1 cellular context compared by ENCODE assay signal in the genomic region with DNA sequence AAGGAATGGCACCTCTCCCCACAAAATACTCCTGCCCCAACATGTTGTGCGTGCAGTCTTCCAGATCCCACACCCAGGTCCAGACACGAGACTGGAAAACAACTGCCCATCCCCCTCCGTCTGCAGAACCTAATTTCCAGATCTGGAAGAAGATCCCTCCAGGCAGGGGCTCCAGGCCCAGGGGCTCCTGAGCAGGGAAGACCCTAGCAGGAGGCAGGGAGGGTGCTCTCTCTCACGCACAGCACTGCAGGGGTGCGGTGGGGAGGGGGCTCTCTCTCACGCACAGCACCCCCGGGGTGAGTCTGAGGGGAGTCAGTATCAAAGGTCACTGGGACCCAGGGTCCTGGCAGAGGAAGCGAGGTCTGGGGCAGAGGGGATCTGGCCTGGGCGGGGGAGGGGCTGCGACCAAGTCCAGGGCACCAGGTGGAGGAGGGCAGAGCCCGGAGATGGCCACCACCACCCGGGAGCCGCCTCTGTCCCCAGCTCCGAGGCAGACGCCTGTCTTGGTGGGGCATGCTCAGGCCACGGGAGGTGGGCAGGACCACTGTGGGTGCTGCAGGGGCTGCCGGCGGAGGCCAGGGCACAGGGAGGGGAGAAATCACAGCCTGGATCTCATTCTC.
TF ChIP-seq lines count a peak whose summit lies in the region.

No MANE protein-coding gene starts in this region.

TF ChIP-seq in IMR-90, 13 proteins besides CTCF, POLR2A, EP300 and RAD21 (continued from another document):
- TF ChIP-seq, protein P1, sequence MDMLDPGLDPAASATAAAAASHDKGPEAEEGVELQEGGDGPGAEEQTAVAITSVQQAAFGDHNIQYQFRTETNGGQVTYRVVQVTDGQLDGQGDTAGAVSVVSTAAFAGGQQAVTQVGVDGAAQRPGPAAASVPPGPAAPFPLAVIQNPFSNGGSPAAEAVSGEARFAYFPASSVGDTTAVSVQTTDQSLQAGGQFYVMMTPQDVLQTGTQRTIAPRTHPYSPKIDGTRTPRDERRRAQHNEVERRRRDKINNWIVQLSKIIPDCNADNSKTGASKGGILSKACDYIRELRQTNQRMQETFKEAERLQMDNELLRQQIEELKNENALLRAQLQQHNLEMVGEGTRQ (IDR thresholded peaks at IDR 0.05; ENCODE audit: low read depth, low read length) = no peak
- TF ChIP-seq, protein P2, sequence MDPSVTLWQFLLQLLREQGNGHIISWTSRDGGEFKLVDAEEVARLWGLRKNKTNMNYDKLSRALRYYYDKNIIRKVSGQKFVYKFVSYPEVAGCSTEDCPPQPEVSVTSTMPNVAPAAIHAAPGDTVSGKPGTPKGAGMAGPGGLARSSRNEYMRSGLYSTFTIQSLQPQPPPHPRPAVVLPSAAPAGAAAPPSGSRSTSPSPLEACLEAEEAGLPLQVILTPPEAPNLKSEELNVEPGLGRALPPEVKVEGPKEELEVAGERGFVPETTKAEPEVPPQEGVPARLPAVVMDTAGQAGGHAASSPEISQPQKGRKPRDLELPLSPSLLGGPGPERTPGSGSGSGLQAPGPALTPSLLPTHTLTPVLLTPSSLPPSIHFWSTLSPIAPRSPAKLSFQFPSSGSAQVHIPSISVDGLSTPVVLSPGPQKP (IDR thresholded peaks at IDR 0.05; ENCODE audit: borderline replicate concordance, low read depth, low read length) = no peak
- TF ChIP-seq SMC3 (IDR thresholded peaks at IDR 0.05; ENCODE audit: low read depth, low read length) = no peak
- TF ChIP-seq MAFK (IDR thresholded peaks at IDR 0.05; ENCODE audit: low read depth, low read length) = no peak
- no peak for TF ChIP-seq CHD1 (IDR thresholded peaks at IDR 0.05; ENCODE audit: low read depth, low read length)
- TF ChIP-seq RCOR1 (IDR thresholded peaks at IDR 0.05; ENCODE audit: insufficient replicate concordance, low read length) = no peak
- no peak for TF ChIP-seq NFE2L2 (IDR thresholded peaks at IDR 0.05; ENCODE audit: low read depth, low read length)
- no peak for TF ChIP-seq RFX5 (IDR thresholded peaks at IDR 0.05; ENCODE audit: low read depth, low read length)
- TF ChIP-seq FOS (IDR thresholded peaks at IDR 0.05; ENCODE audit: low read depth, low read length) = no peak
- no peak for TF ChIP-seq CEBPB (IDR thresholded peaks at IDR 0.05; ENCODE audit: low read depth, low read length)
- TF ChIP-seq MXI1 (IDR thresholded peaks at IDR 0.05; ENCODE audit: borderline replicate concordance, low read depth, low read length) = no peak
- TF ChIP-seq BHLHE40 (IDR thresholded peaks at IDR 0.05; ENCODE audit: low read depth, low read length) = no peak
TF ChIP-seq in IMR-90: peak in this region for 0.
